2 cellular contexts compared by ENCODE assay signal in the genomic region with DNA sequence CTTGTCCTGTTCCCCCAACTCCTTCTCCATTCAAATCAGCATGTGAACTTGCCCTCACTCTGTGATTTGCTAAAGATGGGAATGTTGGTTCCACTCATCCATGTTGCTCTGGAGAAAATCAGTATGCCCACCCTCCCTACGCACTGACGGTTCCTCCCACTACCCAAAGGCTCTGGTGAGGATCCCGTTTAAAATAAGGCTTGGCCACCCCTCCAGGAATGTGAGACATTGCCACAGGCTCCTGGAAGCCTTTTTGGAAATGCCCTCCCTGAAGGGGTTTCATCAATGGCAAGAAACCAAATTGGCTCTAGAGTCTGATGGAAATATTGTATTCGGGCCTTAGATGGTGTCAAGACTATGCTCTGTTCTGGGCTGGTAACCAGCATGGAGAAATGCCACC.
TF ChIP-seq lines count a peak whose summit lies in the region.

No MANE protein-coding gene starts in this region.

TF ChIP-seq in SK-N-SH, 30 proteins besides CTCF, POLR2A, EP300 and RAD21 (continued from another document):
- TF ChIP-seq ELF1 (IDR thresholded peaks at IDR 0.05) (no peak), SIN3A (IDR thresholded peaks at IDR 0.05; ENCODE audit: borderline replicate concordance, low read depth, low read length) (no peak), MXI1 (IDR thresholded peaks at IDR 0.05; ENCODE audit: low read depth, low read length) (no peak), TCF12 (IDR thresholded peaks at IDR 0.05) (no peak)
- TF ChIP-seq, protein P1, sequence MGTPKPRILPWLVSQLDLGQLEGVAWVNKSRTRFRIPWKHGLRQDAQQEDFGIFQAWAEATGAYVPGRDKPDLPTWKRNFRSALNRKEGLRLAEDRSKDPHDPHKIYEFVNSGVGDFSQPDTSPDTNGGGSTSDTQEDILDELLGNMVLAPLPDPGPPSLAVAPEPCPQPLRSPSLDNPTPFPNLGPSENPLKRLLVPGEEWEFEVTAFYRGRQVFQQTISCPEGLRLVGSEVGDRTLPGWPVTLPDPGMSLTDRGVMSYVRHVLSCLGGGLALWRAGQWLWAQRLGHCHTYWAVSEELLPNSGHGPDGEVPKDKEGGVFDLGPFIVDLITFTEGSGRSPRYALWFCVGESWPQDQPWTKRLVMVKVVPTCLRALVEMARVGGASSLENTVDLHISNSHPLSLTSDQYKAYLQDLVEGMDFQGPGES (IDR thresholded peaks at IDR 0.05; ENCODE audit: low read depth, low read length) = no peak

TF ChIP-seq in K562, 482 proteins besides CTCF, POLR2A, EP300 and RAD21 (continued from another document):
- TF ChIP-seq ATF2 (CRISPR knock-in tag; IDR thresholded peaks at IDR 0.05) (no peak), RCOR1 (IDR thresholded peaks at IDR 0.05; ENCODE audit: borderline replicate concordance in 1 of 2, low read depth in 2 of 2, low read length in 2 of 2) (no peak), ZKSCAN8 (CRISPR knock-in tag; IDR thresholded peaks at IDR 0.05) (no peak), RBFOX2 (IDR thresholded peaks at IDR 0.05; ENCODE audit: low read depth, low read length) (no peak), NFYB (IDR thresholded peaks at IDR 0.05; ENCODE audit: extremely low read depth, insufficient read length) (no peak), BHLHE40 (IDR thresholded peaks at IDR 0.05; ENCODE audit: low read length) (no peak), RBM22 (IDR thresholded peaks at IDR 0.05; ENCODE audit: low read depth, low read length, poor library complexity, severe bottlenecking) (no peak), SUPT5H (IDR thresholded peaks at IDR 0.05) (no peak), IFI16 (CRISPR knock-in tag; IDR thresholded peaks at IDR 0.05) (no peak)
